In the genomic region with DNA sequence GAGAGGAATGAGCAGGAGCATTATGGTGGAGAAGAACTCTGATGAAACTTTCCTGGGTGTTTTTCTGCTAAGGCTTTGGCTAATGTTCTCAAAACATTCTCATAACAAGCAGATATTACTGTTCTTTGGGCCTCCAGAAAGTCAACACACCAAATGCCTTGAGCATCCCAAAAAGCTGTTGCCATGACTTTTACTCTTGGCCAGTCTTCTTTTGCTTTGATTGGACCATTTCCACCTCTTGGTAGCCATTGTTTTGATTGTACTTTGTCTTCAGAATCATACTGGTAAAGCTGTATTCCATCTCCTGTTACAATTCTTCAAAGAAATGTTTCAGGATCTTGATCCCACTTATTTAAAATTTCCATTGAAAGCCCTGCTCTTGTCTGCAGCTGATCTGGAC, we compare ENCODE assay signal across 17 cellular contexts.
DNase-seq lines count a peak whose midpoint lies in the region; ATAC-seq and TF ChIP-seq lines count a peak whose summit lies in the region.
"Had no signal": no experiment of that assay in that cellular context is flagged by ENCODE, and none has a peak within 500 bp of the region (broad histone marks: within the 10 kb centered on the region; RNA-seq: fewer than 3 reads in every experiment).

No MANE protein-coding gene starts in this region.

- no peaks in the 10 kb centered on the region for H3K27me3 ChIP-seq in tibial artery
- H3K27me3 ChIP-seq: BLaER1 treated with 17β-estradiol and CSF1 and Interleukin-3, amounts not matched to agents 10 nM and 100 nM had no signal

- no peaks in the 10 kb centered on the region for H3K27me3 Mint-ChIP-seq in activated naive CD4-positive, alpha-beta T cell treated with anti-CD3 and anti-CD28 coated beads, Interleukin-2, amount 50 U/mL, for 24 hours
- no peaks in the 10 kb centered on the region for H3K27me3 Mint-ChIP-seq in osteocyte (ENCODE audit: unreplicated experiment)
- H3K27me3 Mint-ChIP-seq: CD4-positive, CD25-positive, alpha-beta regulatory T cell had no signal

- H3K4me1 ChIP-seq in mucosa of descending colon (ENCODE audit: low read depth) (no peaks in the 10 kb centered on the region), tibial artery (peaks cover 0 to 28% (median 0%) of the 10 kb centered on the region in 4 donors)

- no peak for ATAC-seq in mucosa of descending colon
- ATAC-seq: GM12878, GM23338 had no signal

- H3K4me3 ChIP-seq in mucosa of descending colon (no peak overlapping the region), tibial artery (no peak overlapping the region)
- H3K4me3 ChIP-seq: BLaER1 treated with 17β-estradiol and CSF1 and Interleukin-3, amounts not matched to agents 10 nM and 100 nM; GM12878; GM23338 had no signal

- H3K9me3 ChIP-seq in mucosa of descending colon (peaks cover 4% of the 10 kb centered on the region), tibial artery (no peaks in the 10 kb centered on the region)

- no peak for TF ChIP-seq CTCF in osteocyte (IDR thresholded peaks at IDR 0.05)
- no peak for TF ChIP-seq CTCF in mucosa of descending colon (IDR thresholded peaks at IDR 0.05)
- TF ChIP-seq CTCF in tibial artery (IDR thresholded peaks at IDR 0.05), result no peak

- intact Hi-C loops in mucosa of descending colon (cut with DNase I, micrococcal nuclease) (no loop called here), tibial artery (cut with DNase I; ENCODE audit: low total_unique reads) (no loop called here)

- peaks cover 23% of the 10 kb centered on the region for H3K4me1 Mint-ChIP-seq in activated naive CD4-positive, alpha-beta T cell treated with anti-CD3 and anti-CD28 coated beads, Interleukin-2, amount 50 U/mL, for 24 hours
- H3K4me1 Mint-ChIP-seq in osteocyte (ENCODE audit: unreplicated experiment), result peaks cover 42% of the 10 kb centered on the region
- H3K4me1 Mint-ChIP-seq: GM23338 had no signal

- DNase-seq in activated naive CD4-positive, alpha-beta T cell (lab: John Stamatoyannopoulos, UW), result no peak
- DNase-seq in fibroblast of peridontal ligament (ENCODE audit: extremely low read depth), result peak; percentile 30
- DNase-seq in osteocyte (ENCODE audit: extremely low spot score, unreplicated experiment), result no peak
- peak; percentile 52 for DNase-seq in stromal cell of bone marrow (ENCODE audit: low read depth)
- DNase-seq in stimulated activated naive CD4-positive, alpha-beta T cell treated with Interleukin-2 at 50 U/mL for 16 hours (lab: John Stamatoyannopoulos, UW), result no peak
- no peak for DNase-seq in mucosa of descending colon
- DNase-seq in tibial artery, result no peak
- DNase-seq: ACHN; Calu3; CD4-positive, CD25-positive, alpha-beta regulatory T cell; DMS 273 treated with DMSO at 0.1 percent for 48 hours; H7 had no signal

- H3K4me3 Mint-ChIP-seq in activated naive CD4-positive, alpha-beta T cell treated with anti-CD3 and anti-CD28 coated beads, Interleukin-2, amount 50 U/mL, for 24 hours, result no peak overlapping the region
- H3K4me3 Mint-ChIP-seq in osteocyte (ENCODE audit: unreplicated experiment), result no peak overlapping the region
- H3K4me3 Mint-ChIP-seq: CD4-positive, CD25-positive, alpha-beta regulatory T cell; GM23338 had no signal

- no peak overlapping the region for H3K27ac ChIP-seq in tibial artery
- H3K27ac ChIP-seq: 22Rv1; BLaER1 treated with 17β-estradiol and CSF1 and Interleukin-3, amounts not matched to agents 10 nM and 100 nM had no signal

- H3K36me3 Mint-ChIP-seq in activated naive CD4-positive, alpha-beta T cell treated with anti-CD3 and anti-CD28 coated beads, Interleukin-2, amount 50 U/mL, for 24 hours, result peaks cover 34% of the 10 kb centered on the region
- peaks cover 59% of the 10 kb centered on the region for H3K36me3 Mint-ChIP-seq in osteocyte (ENCODE audit: unreplicated experiment)

- H3K27ac Mint-ChIP-seq in activated naive CD4-positive, alpha-beta T cell treated with anti-CD3 and anti-CD28 coated beads, Interleukin-2, amount 50 U/mL, for 24 hours, result peak overlapping the region; percentile 30
- H3K27ac Mint-ChIP-seq in osteocyte (ENCODE audit: unreplicated experiment), result peak overlapping the region; percentile 52
- H3K27ac Mint-ChIP-seq: GM23338 had no signal

- H3K36me3 ChIP-seq in mucosa of descending colon (ENCODE audit: low read depth), result no peaks in the 10 kb centered on the region
- H3K36me3 ChIP-seq in tibial artery, result peaks cover 5 to 18% (median 10%) of the 10 kb centered on the region in 3 donors

- H3K9me3 Mint-ChIP-seq in activated naive CD4-positive, alpha-beta T cell treated with anti-CD3 and anti-CD28 coated beads, Interleukin-2, amount 50 U/mL, for 24 hours, result peaks cover 7% of the 10 kb centered on the region
- H3K9me3 Mint-ChIP-seq in osteocyte (ENCODE audit: unreplicated experiment), result no peaks in the 10 kb centered on the region

Comparison
In these comparisons a context has a peak if more than half of its experiments do, and no peak if none do; other contexts are left out.
1. DNase-seq: peak in fibroblast of peridontal ligament (single experiment) and stromal cell of bone marrow (single experiment); none in activated naive CD4-positive, alpha-beta T cell (0 of 4), osteocyte (single experiment), stimulated activated naive CD4-positive, alpha-beta T cell treated with Interleukin-2 at 50 U/mL for 16 hours (single experiment), mucosa of descending colon (0 of 3) and tibial artery (0 of 2).